In genomic region chr6:2403546-2403945, GRCh38 we compare ENCODE assay signal across 25 cellular contexts.
DNase-seq lines count a peak whose midpoint lies in the region; ATAC-seq, FAIRE-seq and TF ChIP-seq lines count a peak whose summit lies in the region.
"Had no signal": no experiment of that assay in that cellular context is flagged by ENCODE, and none has a peak within 500 bp of the region (broad histone marks: within the 10 kb centered on the region; RNA-seq: fewer than 3 reads in every experiment).

No MANE protein-coding gene starts in this region.

- no peak overlapping the region for H3K27ac ChIP-seq in small intestine (ENCODE audit: low read depth in 1 of 2, low read length in 1 of 2)
- H3K27ac ChIP-seq: breast epithelium, coronary artery, foreskin keratinocyte, HL-60, neutrophil, psoas muscle, upper lobe of left lung had no signal

- no peaks in the 10 kb centered on the region for H3K4me1 ChIP-seq in small intestine (ENCODE audit: control insufficient read depth in 2 of 2, insufficient read depth in 1 of 2, low read depth in 1 of 2, low read length in 1 of 2)
- H3K4me1 ChIP-seq: breast epithelium, foreskin keratinocyte, HAP-1, psoas muscle, upper lobe of left lung had no signal

- no peaks in the 10 kb centered on the region for H3K27me3 ChIP-seq in small intestine (ENCODE audit: control insufficient read depth in 2 of 2, insufficient read depth in 2 of 2, low read length in 2 of 2)
- H3K27me3 ChIP-seq: breast epithelium, neutrophil, upper lobe of left lung had no signal

- WGBS in small intestine, 3 donors = 63 to 90% (median 72%) methylated on average over 4 of the region's 4 CpGs

- H3K9me3 ChIP-seq in small intestine (ENCODE audit: control insufficient read depth, low read depth) = no peaks in the 10 kb centered on the region
- H3K9me3 ChIP-seq: breast epithelium, HAP-1, neutrophil, psoas muscle, upper lobe of left lung had no signal

- peak; percentile 65 to 82 for DNase-seq in NCI-H2081 (lab: John Stamatoyannopoulos, UW)
- no peak for DNase-seq in NCI-H2081 treated with DMSO at 0.1 percent for 48 hours (lab: John Stamatoyannopoulos, UW)
- peak; percentile 22 for DNase-seq in NCI-H146 treated with DMSO at 0.1 percent for 48 hours (lab: John Stamatoyannopoulos, UW; ENCODE audit: unreplicated experiment)
- DNase-seq in NCI-H774 (lab: John Stamatoyannopoulos, UW) = peak; percentile 86
- DNase-seq in small intestine = peak; percentile 54
- no peak for DNase-seq in D721Med (ENCODE audit: insufficient read length, low spot score)
- DNase-seq: activated CD4-positive, alpha-beta T cell treated with anti-CD3 and anti-CD28 coated beads, Interleukin-2, amount 10 ng/mL, durations not matched to agents 7 days and 5 days; activated naive CD4-positive, alpha-beta T cell treated with anti-CD3 and anti-CD28 coated beads for 36 hours; activated T-cell treated with anti-CD3 and anti-CD28 coated beads, Interleukin-2, amount 50 U/mL, for 72 hours; effector memory CD8-positive, alpha-beta T cell; EL; foreskin keratinocyte; left cardiac atrium; NCI-H1092; NCI-H524 treated with DMSO at 0.1 percent for 48 hours; psoas muscle; upper lobe of left lung had no signal

- H3K4me3 ChIP-seq in small intestine (ENCODE audit: low read depth in 1 of 2, low read length in 2 of 2) = no peak overlapping the region
- H3K4me3 ChIP-seq: breast epithelium, coronary artery, HAP-1, psoas muscle, upper lobe of left lung had no signal

- TF ChIP-seq CTCF in D721Med (IDR thresholded peaks at IDR 0.05; ENCODE audit: insufficient read depth, missing control alignments) = no peak

- ATAC-seq in HG03039 (IDR thresholded peaks at IDR 0.05; ENCODE audit: unreplicated experiment) (no peak), HG02571 (IDR thresholded peaks at IDR 0.05; ENCODE audit: unreplicated experiment) (no peak)
- ATAC-seq: effector memory CD8-positive, alpha-beta T cell; foreskin keratinocyte; left cardiac atrium; psoas muscle had no signal

- peaks cover 0 to 2% of the 10 kb centered on the region in 2 donors for H3K36me3 ChIP-seq in small intestine (ENCODE audit: control insufficient read depth in 2 of 2, insufficient read depth in 2 of 2, low read length in 2 of 2)
- H3K36me3 ChIP-seq: breast epithelium, HAP-1, neutrophil had no signal

- FAIRE-seq in small intestine (lab: Jason Lieb, UNC) (no peak), D721Med (lab: Jason Lieb, UNC) (no peak)
- FAIRE-seq: A204.1 had no signal

Comparison
In these comparisons a context has a peak if more than half of its experiments do, and no peak if none do; other contexts are left out.
1. DNase-seq: peak in NCI-H2081 (2 of 2), NCI-H146 treated with DMSO at 0.1 percent for 48 hours (single experiment), NCI-H774 (single experiment) and small intestine (single experiment); none in NCI-H2081 treated with DMSO at 0.1 percent for 48 hours (single experiment) and D721Med (single experiment).